In the genomic region with DNA sequence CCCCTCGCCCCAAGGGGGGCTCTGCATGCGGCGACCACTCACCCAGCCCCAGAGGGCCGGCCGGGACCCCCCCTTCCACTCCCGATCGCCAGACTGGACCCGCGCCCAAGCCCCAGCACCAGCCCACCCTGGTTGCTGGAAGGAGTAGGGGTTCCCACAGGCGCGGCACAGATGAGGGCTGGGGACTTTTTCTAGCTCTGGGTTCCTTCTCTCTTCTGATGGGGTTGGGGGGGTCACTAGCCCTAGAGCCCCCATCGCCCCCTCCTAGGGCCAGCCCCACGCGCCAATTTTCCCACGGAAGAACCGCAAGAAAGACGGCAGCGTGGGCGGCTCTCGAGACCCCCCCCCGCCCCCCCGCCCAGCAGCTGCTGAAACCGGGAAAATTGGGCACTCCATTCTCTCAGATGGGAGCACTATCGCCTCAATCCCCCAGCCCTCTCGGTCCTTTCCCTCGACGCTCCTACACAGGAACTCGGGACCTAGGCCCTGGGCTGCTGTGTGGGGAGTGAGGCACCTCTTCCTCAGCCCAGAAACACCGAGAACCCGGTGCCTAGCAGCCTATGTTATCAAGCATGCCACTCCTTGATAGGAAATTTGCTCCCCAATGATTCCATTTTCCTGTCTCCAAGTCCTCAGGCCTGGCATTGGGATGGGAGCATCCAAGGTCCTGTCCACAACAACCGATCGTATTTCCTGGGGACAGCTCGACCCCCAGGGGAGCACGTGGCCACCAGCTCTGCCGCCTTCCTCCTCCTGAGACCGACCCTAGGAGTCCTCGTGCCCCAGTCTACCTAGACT, we compare ENCODE assay signal across 11 cellular contexts. TPM values are rescaled to one million over a fixed set of nuclear protein-coding genes. Genes with fewer than 3 reads are reported as not detected.
DNase-seq lines count a peak whose midpoint lies in the region; ATAC-seq and TF ChIP-seq lines count a peak whose summit lies in the region.
"Had no signal": no experiment of that assay in that cellular context is flagged by ENCODE, and none has a peak within 500 bp of the region (broad histone marks: within the 10 kb centered on the region; RNA-seq: fewer than 3 reads in every experiment).

No MANE protein-coding gene starts in this region.

- no peaks in the 10 kb centered on the region for H3K36me3 ChIP-seq in BLaER1
- H3K36me3 ChIP-seq in HEK293 (ENCODE audit: control insufficient read depth in 2 of 2, insufficient read depth in 1 of 2, low read length in 2 of 2), result no peaks in the 10 kb centered on the region
- no peaks in the 10 kb centered on the region for H3K36me3 ChIP-seq in naive thymus-derived CD4-positive, alpha-beta T cell (ENCODE audit: control insufficient read depth in 2 of 3, insufficient read depth in 3 of 3, low read length in 3 of 3)
- no peaks in the 10 kb centered on the region for H3K36me3 ChIP-seq in brain microvascular endothelial cell (replicated peaks)
- H3K36me3 ChIP-seq: lower lobe of right lung had no signal

- intact Hi-C loops in naive thymus-derived CD4-positive, alpha-beta T cell (cut with micrococcal nuclease), result loop anchor here (5.0 to 10.0 kb wide), 5 partner anchors 37 to 1698 kb away; a partner anchor contains a TSS

- H3K4me3 ChIP-seq in BLaER1, result peak overlapping the region; percentile 63
- peak overlapping the region; percentile 5; the same call in 1 of the 2 replicates for H3K4me3 ChIP-seq in HEK293 (ENCODE audit: low read depth, low read length)
- H3K4me3 ChIP-seq in naive thymus-derived CD4-positive, alpha-beta T cell (ENCODE audit: low read length), result no peak overlapping the region
- no peak overlapping the region for H3K4me3 ChIP-seq in brain microvascular endothelial cell (ENCODE audit: low read depth, low read length)

- peaks cover 60% of the 10 kb centered on the region for H3K27me3 Mint-ChIP-seq in activated naive CD8-positive, alpha-beta T cell treated with anti-CD3 and anti-CD28 coated beads, Interleukin-2, amount 10 ng/mL, durations not matched to agents 7 days and 5 days
- peaks cover 30 to 70% (median 45%) of the 10 kb centered on the region in 5 donors for H3K27me3 Mint-ChIP-seq in naive thymus-derived CD4-positive, alpha-beta T cell

- peaks cover 56% of the 10 kb centered on the region for H4K20me1 ChIP-seq in BLaER1

- H3K27me3 ChIP-seq in BLaER1, result peaks cover 100% of the 10 kb centered on the region
- H3K27me3 ChIP-seq in naive thymus-derived CD4-positive, alpha-beta T cell (ENCODE audit: control insufficient read depth in 2 of 2, insufficient read depth in 2 of 2, low read length in 2 of 2), result peaks cover 33 to 47% of the 10 kb centered on the region in 2 donors
- peaks cover 54% of the 10 kb centered on the region for H3K27me3 ChIP-seq in brain microvascular endothelial cell (replicated peaks)

- no peak for ATAC-seq in activated naive CD8-positive, alpha-beta T cell treated with anti-CD3 and anti-CD28 coated beads, Interleukin-2, amount 10 ng/mL, durations not matched to agents 7 days and 5 days (ENCODE audit: low read depth)
- ATAC-seq in naive thymus-derived CD4-positive, alpha-beta T cell, result no peak
- ATAC-seq in GM19328 (IDR thresholded peaks at IDR 0.05; ENCODE audit: unreplicated experiment), result no peak

- no peaks in the 10 kb centered on the region for H3K9me3 Mint-ChIP-seq in activated naive CD8-positive, alpha-beta T cell treated with anti-CD3 and anti-CD28 coated beads, Interleukin-2, amount 10 ng/mL, durations not matched to agents 7 days and 5 days
- H3K9me3 Mint-ChIP-seq in naive thymus-derived CD4-positive, alpha-beta T cell, result peaks cover 0 to 2% (median 0%) of the 10 kb centered on the region in 11 donors

- in situ Hi-C loops in brain microvascular endothelial cell (cut with HindIII; ENCODE audit: low pct_ligation_motif_present, low sequenced_read_pairs), result no loop called here

- H3K4me1 Mint-ChIP-seq in activated naive CD8-positive, alpha-beta T cell treated with anti-CD3 and anti-CD28 coated beads, Interleukin-2, amount 10 ng/mL, durations not matched to agents 7 days and 5 days, result peaks cover 19% of the 10 kb centered on the region
- H3K4me1 Mint-ChIP-seq in naive thymus-derived CD4-positive, alpha-beta T cell, result peaks cover 18 to 36% (median 27%) of the 10 kb centered on the region in 7 donors

- TF ChIP-seq CTCF in HEK293 (tag by site-specific recombination; IDR thresholded peaks at IDR 0.05), result no peak
- no peak for TF ChIP-seq CTCF in brain microvascular endothelial cell (IDR thresholded peaks at IDR 0.05; ENCODE audit: low read depth, low read length, missing control alignments)

- peak overlapping the region; percentile 68 for H3K27ac ChIP-seq in BLaER1
- H3K27ac ChIP-seq in HEK293 (ENCODE audit: extremely low read depth, low read depth, low read length), result peak overlapping the region; percentile 80; the same call in 1 of the 2 replicates
- H3K27ac ChIP-seq in naive thymus-derived CD4-positive, alpha-beta T cell (ENCODE audit: low read depth, low read length), result no peak overlapping the region
- no peak overlapping the region for H3K27ac ChIP-seq in brain microvascular endothelial cell
- H3K27ac ChIP-seq: lower lobe of right lung had no signal

- no peak for DNase-seq in activated naive CD8-positive, alpha-beta T cell treated with anti-CD3 and anti-CD28 coated beads, Interleukin-2, amount 10 ng/mL, durations not matched to agents 7 days and 5 days
- DNase-seq in naive thymus-derived CD4-positive, alpha-beta T cell, result no peak
- DNase-seq in brain microvascular endothelial cell (no peak), NCI-H2107 treated with DMSO at 0.1 percent for 48 hours (lab: John Stamatoyannopoulos, UW; ENCODE audit: unreplicated experiment) (no peak), hippocampal formation (lab: John Stamatoyannopoulos, UW) (no peak)
- DNase-seq: effector CD4-positive, alpha-beta T cell; stimulated activated CD4-positive, alpha-beta T cell treated with anti-CD3 and anti-CD28 coated beads, Interleukin-2, amount 100 ng/mL, for 48 hours had no signal

- peaks cover 50% of the 10 kb centered on the region for H3K4me1 ChIP-seq in BLaER1
- peaks cover 17% of the 10 kb centered on the region for H3K4me1 ChIP-seq in HEK293 (ENCODE audit: control insufficient read depth, insufficient read depth, low read length)
- H3K4me1 ChIP-seq in naive thymus-derived CD4-positive, alpha-beta T cell (ENCODE audit: control insufficient read depth in 2 of 2, insufficient read depth in 2 of 2, low read length in 2 of 2), result peaks cover 23 to 41% of the 10 kb centered on the region in 2 donors

- POLR2A ChIA-PET in HEK293 (lab: Yijun Ruan, JAX), result interaction anchor here (0.5 to 5.4 kb wide), 6 partner anchors 10 to 663 kb away, joined by 3 to 61 read pairs (median 4); a partner anchor contains a TSS
- POLR2A ChIA-PET in activated naive CD8-positive, alpha-beta T cell treated with anti-CD3 and anti-CD28 coated beads, Interleukin-2, amount 10 ng/mL, durations not matched to agents 7 days and 5 days (lab: Charles Lee), result interaction anchor here (0.9 to 7.8 kb wide), 5 partner anchors 10 to 62 kb away, joined by 3 to 76 read pairs (median 7); a partner anchor contains a TSS
- POLR2A ChIA-PET in naive thymus-derived CD4-positive, alpha-beta T cell (lab: Charles Lee), result interaction anchor here (1.6 to 6.4 kb wide), 5 partner anchors 10 to 27 kb away, joined by 5 to 51 read pairs (median 15); a partner anchor contains a TSS

- peak overlapping the region; percentile 83 for H3K4me2 ChIP-seq in BLaER1

- peak overlapping the region; percentile 22 for H3K27ac Mint-ChIP-seq in activated naive CD8-positive, alpha-beta T cell treated with anti-CD3 and anti-CD28 coated beads, Interleukin-2, amount 10 ng/mL, durations not matched to agents 7 days and 5 days
- H3K27ac Mint-ChIP-seq in naive thymus-derived CD4-positive, alpha-beta T cell, result peak overlapping the region in 3 of 9 donors; percentile 31 to 81 (median 60)

- H3K36me3 Mint-ChIP-seq in activated naive CD8-positive, alpha-beta T cell treated with anti-CD3 and anti-CD28 coated beads, Interleukin-2, amount 10 ng/mL, durations not matched to agents 7 days and 5 days, result no peaks in the 10 kb centered on the region
- peaks cover 0 to 4% (median 0%) of the 10 kb centered on the region in 5 donors for H3K36me3 Mint-ChIP-seq in naive thymus-derived CD4-positive, alpha-beta T cell

- CTCF ChIA-PET in HEK293 (lab: Yijun Ruan, JAX), result interaction anchor here (0.9 kb wide), 1 partner anchor 16 kb away, joined by 3 read pairs; no protein-coding TSS in a partner anchor
- CTCF ChIA-PET in naive thymus-derived CD4-positive, alpha-beta T cell (lab: Charles Lee), result no interaction called here

- no peaks in the 10 kb centered on the region for H3K9me3 ChIP-seq in BLaER1
- no peaks in the 10 kb centered on the region for H3K9me3 ChIP-seq in HEK293 (ENCODE audit: control insufficient read depth, insufficient read depth, low read depth, low read length)
- H3K9me3 ChIP-seq in naive thymus-derived CD4-positive, alpha-beta T cell (ENCODE audit: control insufficient read depth in 2 of 3, low read length in 3 of 3), result no peaks in the 10 kb centered on the region
- H3K9me3 ChIP-seq: lower lobe of right lung had no signal

- H3K4me3 Mint-ChIP-seq in activated naive CD8-positive, alpha-beta T cell treated with anti-CD3 and anti-CD28 coated beads, Interleukin-2, amount 10 ng/mL, durations not matched to agents 7 days and 5 days, result peak overlapping the region; percentile 47
- H3K4me3 Mint-ChIP-seq in naive thymus-derived CD4-positive, alpha-beta T cell, result peak overlapping the region; percentile 42 to 81 (median 62)

- H3K9ac ChIP-seq in BLaER1, result peak overlapping the region; percentile 64; the same call in 1 of the 2 replicates

RNA-seq across cellular contexts. Expression of a gene that starts 17.1 kb away (rescaled TPM):
- 1 to 10 TPM; 4.9 to 5.5 TPM for total RNA-seq in activated naive CD8-positive, alpha-beta T cell treated with anti-CD3 and anti-CD28 coated beads, Interleukin-2, amount 10 ng/mL, durations not matched to agents 7 days and 5 days
- total RNA-seq in naive thymus-derived CD4-positive, alpha-beta T cell, result 10 to 100 TPM in 1 of 5 experiments, 1 to 10 TPM in 4; 2.4 to 11.9 (median 3.0) TPM
- 1 to 10 TPM in 1 of 2 donors, under 1 TPM in 1; 0.96 to 1.9 TPM for polyA plus RNA-seq in naive thymus-derived CD4-positive, alpha-beta T cell

RNA-seq across cellular contexts. Expression of a gene that starts 25.2 kb away (rescaled TPM):
- 10 to 100 TPM; 53.8 to 54.4 TPM for total RNA-seq in activated naive CD8-positive, alpha-beta T cell treated with anti-CD3 and anti-CD28 coated beads, Interleukin-2, amount 10 ng/mL, durations not matched to agents 7 days and 5 days
- total RNA-seq in naive thymus-derived CD4-positive, alpha-beta T cell, result 100 to 1,000 TPM in 2 of 5 experiments, 10 to 100 TPM in 3; 37.7 to 134 (median 84.4) TPM
- 1 to 10 TPM; 4.0 to 7.4 TPM for polyA plus RNA-seq in naive thymus-derived CD4-positive, alpha-beta T cell

RNA-seq across cellular contexts. Expression of a gene that starts 36.1 kb away (rescaled TPM):
- total RNA-seq in activated naive CD8-positive, alpha-beta T cell treated with anti-CD3 and anti-CD28 coated beads, Interleukin-2, amount 10 ng/mL, durations not matched to agents 7 days and 5 days, result 1 to 10 TPM; 9.2 to 9.6 TPM
- 1 to 10 TPM in 1 of 5 experiments, under 1 TPM in 4; 0.24 to 4.4 (median 0.41) TPM for total RNA-seq in naive thymus-derived CD4-positive, alpha-beta T cell
- polyA plus RNA-seq in naive thymus-derived CD4-positive, alpha-beta T cell, result under 1 TPM in 1 of 2 donors, not detected in 1; 0.41 TPM

Comparison
In these comparisons a context has a peak if more than half of its experiments do, and no peak if none do; other contexts are left out.
1. H3K27ac ChIP-seq: peak in BLaER1 (single experiment) and HEK293 (single experiment); none in naive thymus-derived CD4-positive, alpha-beta T cell (single experiment) and brain microvascular endothelial cell (single experiment).
2. H3K4me3 ChIP-seq: peak in BLaER1 (single experiment) and HEK293 (single experiment); none in naive thymus-derived CD4-positive, alpha-beta T cell (single experiment) and brain microvascular endothelial cell (single experiment).